In the genomic region with DNA sequence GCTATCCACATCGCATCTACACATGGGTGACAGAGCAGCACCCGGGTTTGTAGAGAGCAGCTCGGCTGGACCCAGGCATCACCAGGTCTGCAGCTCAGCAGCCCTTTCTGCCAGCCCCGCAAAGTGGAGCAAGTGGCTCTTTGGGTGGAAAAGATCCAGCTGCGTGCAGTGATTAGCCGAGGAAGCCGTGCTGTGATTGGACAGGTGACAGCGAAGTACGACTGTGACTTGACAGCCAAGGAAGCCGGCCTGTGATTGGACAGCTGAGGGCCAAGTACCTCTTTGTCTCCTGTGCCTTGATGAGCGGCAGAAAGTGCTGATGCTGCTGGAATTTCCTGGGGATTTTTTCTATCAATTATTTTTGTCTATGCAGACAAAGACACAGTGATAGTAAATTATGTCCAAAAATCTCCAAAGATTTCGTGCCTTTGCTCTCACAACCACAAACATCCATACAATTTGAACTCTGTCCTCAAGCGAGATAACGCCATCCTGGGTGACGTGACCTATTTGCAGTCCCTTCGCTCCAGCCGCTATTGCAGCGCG, we compare ENCODE assay signal across 21 cellular contexts.
A peak's percentile ranks its signal among the peaks of the same experiment; 100 is the strongest.
DNase-seq lines count a peak whose midpoint lies in the region; ATAC-seq, FAIRE-seq and TF ChIP-seq lines count a peak whose summit lies in the region.
"Had no signal": no experiment of that assay in that cellular context is flagged by ENCODE, and none has a peak within 500 bp of the region (broad histone marks: within the 10 kb centered on the region; RNA-seq: fewer than 3 reads in every experiment).

No MANE protein-coding gene starts in this region.

- H3K18ac ChIP-seq in H1 (ENCODE audit: extremely low read depth, low read length) (no peak overlapping the region; the same call in 1 of the 2 replicates), mesendoderm (ENCODE audit: low read length) (peak overlapping the region; percentile 21)

- peaks cover 20% of the 10 kb centered on the region for H3K36me3 Mint-ChIP-seq in Caco-2 (ENCODE audit: insufficient read depth, unreplicated experiment)
- H3K36me3 Mint-ChIP-seq: CD8-positive, alpha-beta memory T cell had no signal

- no peak overlapping the region for H3K23ac ChIP-seq in H1 (ENCODE audit: insufficient read length)
- H3K23ac ChIP-seq in mesendoderm (ENCODE audit: low read length) = no peak overlapping the region

- H3K79me2 ChIP-seq in H1 (ENCODE audit: control insufficient read depth in 1 of 2, insufficient read depth in 2 of 2, low read length in 2 of 2) (no peaks in the 10 kb centered on the region), mesendoderm (ENCODE audit: control insufficient read depth, insufficient read depth, low read length) (no peaks in the 10 kb centered on the region)

- FAIRE-seq in H1 (lab: Jason Lieb, UNC) = no peak

- H4K91ac ChIP-seq in H1 (replicated peaks; ENCODE audit: insufficient read length, low read length) = peak overlapping the region; percentile 93

- no peak overlapping the region for H3K14ac ChIP-seq in H1 (ENCODE audit: insufficient read length)

- H3K9me3 Mint-ChIP-seq in Caco-2 (ENCODE audit: unreplicated experiment) = no peaks in the 10 kb centered on the region
- H3K9me3 Mint-ChIP-seq: CD8-positive, alpha-beta memory T cell had no signal

- H2BK15ac ChIP-seq in H1 (ENCODE audit: low read length) (peak overlapping the region; percentile 75; the same call in 1 of the 2 replicates), mesendoderm (replicated peaks; ENCODE audit: low read depth) (no peak overlapping the region)

- TF ChIP-seq CTCF in Caco-2 (IDR thresholded peaks at IDR 0.05; ENCODE audit: insufficient read depth in 1 of 2, low read depth in 1 of 2, low read length in 1 of 2, severe bottlenecking in 1 of 2, unreplicated experiment in 1 of 2) (no peak), VCaP (conservative IDR thresholded peaks at IDR 0.05) (no peak), H1 (IDR thresholded peaks at IDR 0.05; ENCODE audit: control extremely low read depth in 1 of 3, insufficient read depth in 1 of 3, low read depth in 1 of 3, low read length in 3 of 3) (no peak), brain microvascular endothelial cell (IDR thresholded peaks at IDR 0.05; ENCODE audit: low read depth, low read length, missing control alignments) (no peak)

- peaks cover 49% of the 10 kb centered on the region for H3K4me1 Mint-ChIP-seq in Caco-2 (ENCODE audit: low read depth, unreplicated experiment)

- H3K4me2 ChIP-seq in H1 (ENCODE audit: insufficient read depth in 1 of 2, low read depth in 2 of 2, low read length in 2 of 2) = no peak overlapping the region
- H3K4me2 ChIP-seq in mesendoderm (ENCODE audit: low read length) = no peak overlapping the region
- H3K4me2 ChIP-seq: BLaER1 treated with 17β-estradiol and CSF1 and Interleukin-3, amounts not matched to agents 10 nM and 100 nM; KMS-11 had no signal

- DNase-seq in Caco-2 = peak; percentile 87 to 94
- DNase-seq in H1 (ENCODE audit: low read depth in 1 of 2, low spot score in 2 of 2) = no peak
- DNase-seq in mesendoderm = no peak
- DNase-seq in foreskin melanocyte = no peak
- DNase-seq in brain microvascular endothelial cell = no peak
- DNase-seq: CD8-positive, alpha-beta memory T cell; DMS79; GM23248; HCEC 1CT; NCI-H187; NCI-H2227 treated with DMSO at 0.1 percent for 48 hours; NCI-H524; NCI-H82; PC-3; RPMI8226; SHP77 treated with DMSO at 0.1 percent for 48 hours had no signal

- no TSS peak for BruUV-seq in Caco-2 (replicated peaks; lab: Mats Ljungman, UMichigan)

- H2BK12ac ChIP-seq in H1 (ENCODE audit: low read depth, low read length) = peak overlapping the region; percentile 45; the same call in 1 of the 2 replicates

- no peaks in the 10 kb centered on the region for H4K20me1 ChIP-seq in H1 (replicated peaks in 1 of 2; ENCODE audit: control insufficient read depth in 1 of 2, insufficient read depth in 2 of 2, low read length in 2 of 2)
- H4K20me1 ChIP-seq: BLaER1 treated with 17β-estradiol and CSF1 and Interleukin-3, amounts not matched to agents 10 nM and 100 nM had no signal

- H3K79me1 ChIP-seq in H1 (ENCODE audit: low read depth, low read length) (no peaks in the 10 kb centered on the region), mesendoderm (ENCODE audit: low read length) (no peaks in the 10 kb centered on the region)

- TF ChIP-seq POLR2A in H1 (IDR thresholded peaks at IDR 0.05; ENCODE audit: control extremely low read depth in 1 of 2, low read depth in 2 of 2, low read length in 2 of 2) = no peak

- H2AK5ac ChIP-seq in H1 (ENCODE audit: low read depth, low read length) (no peak overlapping the region), mesendoderm (ENCODE audit: low read length) (no peak overlapping the region)

- peak overlapping the region; percentile 22 for H3K4me3 ChIP-seq in Caco-2 (ENCODE audit: low read depth, low read length)
- no peak overlapping the region for H3K4me3 ChIP-seq in H1 (ENCODE audit: extremely low read depth in 1 of 4, insufficient read depth in 2 of 4, low read depth in 3 of 4, low read length in 4 of 4)
- no peak overlapping the region for H3K4me3 ChIP-seq in mesendoderm (ENCODE audit: low read length)
- no peak overlapping the region for H3K4me3 ChIP-seq in brain microvascular endothelial cell (ENCODE audit: low read depth, low read length)
- H3K4me3 ChIP-seq: BLaER1 treated with 17β-estradiol and CSF1 and Interleukin-3, amounts not matched to agents 10 nM and 100 nM; GM23248 had no signal

- intact Hi-C loops in Caco-2 (cut with micrococcal nuclease; ENCODE audit: unreplicated experiment) = loop anchor here (1.0 to 5.0 kb wide), 5 partner anchors 48 to 152 kb away; no protein-coding TSS in a partner anchor

- H2AFZ ChIP-seq in H1 (ENCODE audit: low read length) = no peak overlapping the region
- H2AFZ ChIP-seq: GM23248 had no signal

- H2BK5ac ChIP-seq in H1 (ENCODE audit: low read depth, low read length) (no peak overlapping the region), mesendoderm (ENCODE audit: low read length) (no peak overlapping the region)

- POLR2A ChIA-PET in Caco-2 (lab: Charles Lee) (interaction anchor here (0.9 to 1.0 kb wide), 2 partner anchors 49 to 52 kb away, joined by 4 to 5 read pairs; no protein-coding TSS in a partner anchor), H1 (lab: Charles Lee; ENCODE audit: partially characterized antibody) (interaction anchor here (1.4 kb wide), 1 partner anchor 9 kb away, joined by 4 read pairs; no protein-coding TSS in a partner anchor)

- ATAC-seq in GM19035 (IDR thresholded peaks at IDR 0.05; ENCODE audit: unreplicated experiment) = no peak
- ATAC-seq in GM21619 (IDR thresholded peaks at IDR 0.05; ENCODE audit: unreplicated experiment) = no peak
- ATAC-seq: PC-3 had no signal

- in situ Hi-C loops in brain microvascular endothelial cell (cut with HindIII; ENCODE audit: low pct_ligation_motif_present, low sequenced_read_pairs) = no loop called here

- H3K9ac ChIP-seq in H1 (replicated peaks in 1 of 4; ENCODE audit: extremely low read depth in 1 of 4, low read depth in 3 of 4, low read length in 3 of 4) = no peak overlapping the region
- H3K9ac ChIP-seq in mesendoderm (ENCODE audit: low read length) = no peak overlapping the region
- H3K9ac ChIP-seq: BLaER1 treated with 17β-estradiol and CSF1 and Interleukin-3, amounts not matched to agents 10 nM and 100 nM; GM23248; KMS-11 had no signal

- H2BK120ac ChIP-seq in H1 (replicated peaks; ENCODE audit: low read depth, low read length) = peak overlapping the region; percentile 38
- H2BK120ac ChIP-seq in mesendoderm (ENCODE audit: low read depth, low read length) = no peak overlapping the region

- H3K27me3 Mint-ChIP-seq in Caco-2 (ENCODE audit: insufficient read depth, unreplicated experiment) = no peaks in the 10 kb centered on the region

- H3K36me3 ChIP-seq in Caco-2 (ENCODE audit: control insufficient read depth, insufficient read depth, low read length) (no peaks in the 10 kb centered on the region), H1 (ENCODE audit: control insufficient read depth in 2 of 4, insufficient read depth in 4 of 4, low read length in 3 of 4) (no peaks in the 10 kb centered on the region), mesendoderm (ENCODE audit: control insufficient read depth, insufficient read depth, low read length) (no peaks in the 10 kb centered on the region), brain microvascular endothelial cell (replicated peaks) (no peaks in the 10 kb centered on the region)
- H3K36me3 ChIP-seq: BLaER1 treated with 17β-estradiol and CSF1 and Interleukin-3, amounts not matched to agents 10 nM and 100 nM had no signal

- H3K27ac ChIP-seq in VCaP (peak overlapping the region; percentile 69), H1 (ENCODE audit: low read depth, low read length) (no peak overlapping the region), mesendoderm (ENCODE audit: low read depth, low read length) (no peak overlapping the region), brain microvascular endothelial cell (no peak overlapping the region)
- H3K27ac ChIP-seq: BLaER1 treated with 17β-estradiol and CSF1 and Interleukin-3, amounts not matched to agents 10 nM and 100 nM; GM23248; KMS-11 had no signal

- H3K4me1 ChIP-seq in Caco-2 (peaks cover 53% of the 10 kb centered on the region), H1 (replicated peaks in 1 of 4; ENCODE audit: control insufficient read depth in 3 of 4, insufficient read depth in 4 of 4, low read length in 3 of 4) (peaks cover 3 to 22% (median 12%) of the 10 kb centered on the region in 4 experiments; a peak in 6 of 7 replicates), mesendoderm (ENCODE audit: control insufficient read depth, low read depth, low read length) (peaks cover 5% of the 10 kb centered on the region)

- peak overlapping the region; percentile 96; the same call in 1 of the 2 replicates for H2BK20ac ChIP-seq in H1 (ENCODE audit: low read length)

- peak overlapping the region; percentile 81 for H3K27ac Mint-ChIP-seq in Caco-2 (ENCODE audit: unreplicated experiment)
- H3K27ac Mint-ChIP-seq: CD8-positive, alpha-beta memory T cell had no signal

- WGBS in H1 (ENCODE audit: extremely low coverage in 1 of 2, insufficient coverage in 1 of 2, insufficient read length in 1 of 2, insufficient replicate concordance in 2 of 2, low coverage in 1 of 2, low lambda C conversion rate in 2 of 2, missing lambda C conversion rate in 1 of 2), 2 experiments = 85% methylated on average over 16 of the region's 19 CpGs; no CpG with 5 or more reads in 1 of the 2 experiments
- WGBS in mesendoderm (ENCODE audit: extremely low coverage, insufficient coverage, low lambda C conversion rate) = no CpG with 5 or more reads among the region's 19 CpGs

- no peaks in the 10 kb centered on the region for H3K23me2 ChIP-seq in H1 (ENCODE audit: low read depth, low read length)

- no peak overlapping the region for H4K5ac ChIP-seq in H1 (ENCODE audit: insufficient read length, low read depth, low read length)
- no peak overlapping the region for H4K5ac ChIP-seq in mesendoderm (ENCODE audit: low read length)

- no peak overlapping the region for H4K8ac ChIP-seq in H1 (ENCODE audit: extremely low read depth, insufficient read depth, low read length)
- no peak overlapping the region for H4K8ac ChIP-seq in mesendoderm (ENCODE audit: low read depth, low read length)

- peak overlapping the region; percentile 76 for H3K4me3 Mint-ChIP-seq in Caco-2 (ENCODE audit: unreplicated experiment)
- H3K4me3 Mint-ChIP-seq: CD8-positive, alpha-beta memory T cell had no signal

- H3K9me3 ChIP-seq in Caco-2 = no peaks in the 10 kb centered on the region
- H3K9me3 ChIP-seq in H1 (ENCODE audit: insufficient read depth in 2 of 2, low read depth in 1 of 2, low read length in 1 of 2) = no peaks in the 10 kb centered on the region
- H3K9me3 ChIP-seq: BLaER1 treated with 17β-estradiol and CSF1 and Interleukin-3, amounts not matched to agents 10 nM and 100 nM had no signal

- no peak for TF ChIP-seq RAD21 in H1 (IDR thresholded peaks at IDR 0.05 in 1 of 2, conservative IDR thresholded peaks at IDR 0.05 in 1 of 2; ENCODE audit: low read depth in 2 of 2, low read length in 2 of 2)

- no peak overlapping the region for H3K56ac ChIP-seq in H1 (replicated peaks; ENCODE audit: insufficient read length, low read depth, low read length)
- no peak overlapping the region for H3K56ac ChIP-seq in mesendoderm (ENCODE audit: low read length)

- no peaks in the 10 kb centered on the region for H3K27me3 ChIP-seq in Caco-2 (replicated peaks; ENCODE audit: control insufficient read depth, insufficient read depth, low read length)
- H3K27me3 ChIP-seq in H1 (replicated peaks in 1 of 4; ENCODE audit: control insufficient read depth in 3 of 4, extremely low read depth in 1 of 4, insufficient read depth in 3 of 4, low read length in 3 of 4) = peaks cover 0 to 3% (median 0%) of the 10 kb centered on the region in 4 experiments; a peak in 3 of 7 replicates
- H3K27me3 ChIP-seq in mesendoderm (ENCODE audit: insufficient read depth, low read length, poor library complexity) = no peaks in the 10 kb centered on the region
- no peaks in the 10 kb centered on the region for H3K27me3 ChIP-seq in brain microvascular endothelial cell (replicated peaks)
- H3K27me3 ChIP-seq: BLaER1 treated with 17β-estradiol and CSF1 and Interleukin-3, amounts not matched to agents 10 nM and 100 nM had no signal

- TF ChIP-seq EP300 in H1 (IDR thresholded peaks at IDR 0.05; ENCODE audit: borderline replicate concordance in 1 of 2, low read depth in 2 of 2, low read length in 2 of 2) = no peak

- H3K4ac ChIP-seq in H1 (replicated peaks; ENCODE audit: insufficient read length, low read depth, low read length) = no peak overlapping the region
- no peak overlapping the region for H3K4ac ChIP-seq in mesendoderm (ENCODE audit: low read depth, low read length)

- CTCF ChIA-PET in Caco-2 (lab: Charles Lee) = interaction anchor here (0.8 to 1.0 kb wide), 2 partner anchors 67 to 131 kb away, joined by 3 read pairs; no protein-coding TSS in a partner anchor
- CTCF ChIA-PET in H1 (lab: Charles Lee; ENCODE audit: partially characterized antibody) = interaction anchor here (0.9 to 4.3 kb wide), 10 partner anchors 10 to 676 kb away, joined by 3 to 27 read pairs (median 6); a partner anchor contains a TSS

Comparison
In these comparisons a context has a peak if more than half of its experiments do, and no peak if none do; other contexts are left out.
1. DNase-seq: peak in Caco-2 (2 of 2); none in H1 (0 of 2), mesendoderm (single experiment), foreskin melanocyte (single experiment) and brain microvascular endothelial cell (single experiment).